21 cellular contexts compared by ENCODE assay signal in genomic region chr12:47854531-47854930, GRCh38. TPM values are rescaled to one million over a fixed set of nuclear protein-coding genes. Genes with fewer than 3 reads are reported as not detected.
"Had no signal": no experiment of that assay in that cellular context is flagged by ENCODE, and none has a peak within 500 bp of the region (broad histone marks: within the 10 kb centered on the region; RNA-seq: fewer than 3 reads in every experiment).

No MANE protein-coding gene starts in this region.

- H3K36me3 Mint-ChIP-seq: memory B cell; naive thymus-derived CD8-positive, alpha-beta T cell had no signal

- H3K4me1 Mint-ChIP-seq: neural crest cell had no signal

- DNase-seq: islet precursor cell; left ventricle myocardium inferior; naive thymus-derived CD8-positive, alpha-beta T cell; occipital lobe; right lobe of liver; stimulated activated CD4-positive, alpha-beta T cell treated with anti-CD3 and anti-CD28 coated beads, Interleukin-12 subunit alpha, Interleukin-12 subunit beta, amount 100 ng/mL, for 4 hours; stimulated activated CD4-positive, alpha-beta T cell treated with anti-CD3 and anti-CD28 coated beads, Interleukin-15, amount 100 ng/mL, for 24 hours; stimulated activated CD4-positive, alpha-beta T cell treated with anti-CD3 and anti-CD28 coated beads, Interleukin-2, amount 100 ng/mL, for 24 hours; stimulated activated CD4-positive, alpha-beta T cell treated with anti-CD3 and anti-CD28 coated beads, Interleukin-4, amount 100 ng/mL, for 1 hour; stimulated activated naive B cell treated with anti-CD40 and anti-IgM and Interleukin-4, amounts not matched to agents 10 μg/mL and 1 μg/mL and 100 μg/mL, for 72 hours; stimulated activated naive CD8-positive, alpha-beta T cell treated with anti-CD3 and anti-CD28 coated beads, Interleukin-15, Interleukin-2, amounts not matched to agents 100 U/mL and 50 U/mL, for 24 hours; stomach; testis; thyroid gland; transverse colon; upper lobe of left lung had no signal

- H3K27me3 Mint-ChIP-seq: naive thymus-derived CD8-positive, alpha-beta T cell; stimulated activated naive B cell treated with anti-CD40 and anti-IgM and Interleukin-4, amounts not matched to agents 10 μg/mL and 1 μg/mL and 100 μg/mL, for 72 hours had no signal

- H3K27ac Mint-ChIP-seq: memory B cell; nephron; progenitor cell of endocrine pancreas; stimulated activated naive B cell treated with anti-CD40 and anti-IgM and Interleukin-4, amounts not matched to agents 10 μg/mL and 1 μg/mL and 100 μg/mL, for 72 hours had no signal

- H3K9me3 Mint-ChIP-seq: memory B cell; naive thymus-derived CD8-positive, alpha-beta T cell; nephron; neural crest cell; stimulated activated naive B cell treated with anti-CD40 and anti-IgM and Interleukin-4, amounts not matched to agents 10 μg/mL and 1 μg/mL and 100 μg/mL, for 72 hours had no signal

- H3K4me3 Mint-ChIP-seq: memory B cell; naive thymus-derived CD8-positive, alpha-beta T cell; nephron; neural crest cell; stimulated activated naive B cell treated with anti-CD40 and anti-IgM and Interleukin-4, amounts not matched to agents 10 μg/mL and 1 μg/mL and 100 μg/mL, for 72 hours had no signal

- ATAC-seq: naive thymus-derived CD8-positive, alpha-beta T cell; right lobe of liver; stimulated activated naive B cell treated with anti-CD40 and anti-IgM and Interleukin-4, amounts not matched to agents 10 μg/mL and 1 μg/mL and 100 μg/mL, for 72 hours; stimulated activated naive CD8-positive, alpha-beta T cell treated with anti-CD3 and anti-CD28 coated beads, Interleukin-15, Interleukin-2, amounts not matched to agents 100 U/mL and 50 U/mL, for 24 hours had no signal

RNA-seq across cellular contexts. Expression of gene VDR, which starts 50.3 kb away (rescaled TPM):
- total RNA-seq: lung microvascular endothelial cell, neural crest cell, occipital lobe had no signal
